In genomic region chr6:33081098-33081824, GRCh38 we compare ENCODE assay signal across 8 cellular contexts. TPM values are rescaled to one million over a fixed set of nuclear protein-coding genes. Genes with fewer than 3 reads are reported as not detected.
DNase-seq lines count a peak whose midpoint lies in the region; ATAC-seq and TF ChIP-seq lines count a peak whose summit lies in the region.

No MANE protein-coding gene starts in this region.

- H3K4me3 ChIP-seq in HEK293 (ENCODE audit: low read depth, low read length) (peak overlapping the region; percentile 62), lower leg skin (ENCODE audit: low read depth, poor library complexity, severe bottlenecking) (peak overlapping the region; percentile 12)

- H3K27ac ChIP-seq in HEK293 (ENCODE audit: extremely low read depth, low read depth, low read length), result no peak overlapping the region; the same call in 1 of the 2 replicates
- peak overlapping the region; percentile 54 for H3K27ac ChIP-seq in caudate nucleus (ENCODE audit: low read depth, low read length)

- peaks cover 0 to 21% of the 10 kb centered on the region in 2 experiments; a peak in 1 of 3 replicates for H3K36me3 ChIP-seq in HEK293 (ENCODE audit: control insufficient read depth in 2 of 2, insufficient read depth in 1 of 2, low read length in 2 of 2)

- peaks cover 51 to 77% of the 10 kb centered on the region in 2 donors for H3K4me1 Mint-ChIP-seq in stimulated activated naive B cell treated with anti-CD40 and anti-IgM and Interleukin-4, amounts not matched to agents 10 μg/mL and 1 μg/mL and 100 μg/mL, for 72 hours

- CTCF ChIA-PET in HEK293 (lab: Yijun Ruan, JAX), result interaction anchor here (0.7 to 5.0 kb wide), 5 partner anchors 9 to 186 kb away, joined by 3 to 37 read pairs (median 7); no protein-coding TSS in a partner anchor

- TF ChIP-seq CTCF in HEK293 (tag by site-specific recombination; IDR thresholded peaks at IDR 0.05) (no peak), lower leg skin (IDR thresholded peaks at IDR 0.05) (no peak)

- no peaks in the 10 kb centered on the region for H3K9me3 ChIP-seq in HEK293 (ENCODE audit: control insufficient read depth, insufficient read depth, low read depth, low read length)

- H3K27me3 Mint-ChIP-seq in stimulated activated naive B cell treated with anti-CD40 and anti-IgM and Interleukin-4, amounts not matched to agents 10 μg/mL and 1 μg/mL and 100 μg/mL, for 72 hours, result no peaks in the 10 kb centered on the region

- H3K4me1 ChIP-seq in HEK293 (ENCODE audit: control insufficient read depth, insufficient read depth, low read length), result peaks cover 5% of the 10 kb centered on the region

- 57 to 79% methylated on average over 15 to 16 of the region's 16 CpGs for WGBS in lower leg skin, 2 donors

- peaks cover 63 to 91% of the 10 kb centered on the region in 2 donors for H3K36me3 Mint-ChIP-seq in stimulated activated naive B cell treated with anti-CD40 and anti-IgM and Interleukin-4, amounts not matched to agents 10 μg/mL and 1 μg/mL and 100 μg/mL, for 72 hours

- peak overlapping the region; percentile 97 for H3K27ac Mint-ChIP-seq in stimulated activated naive B cell treated with anti-CD40 and anti-IgM and Interleukin-4, amounts not matched to agents 10 μg/mL and 1 μg/mL and 100 μg/mL, for 72 hours

- DNase-seq in caudate nucleus (lab: John Stamatoyannopoulos, UW) (peak in 1 of 61 donors; percentile 7), lower leg skin (ENCODE audit: low spot score in 2 of 2) (no peak), hepatic stellate cell (ENCODE audit: low spot score) (no peak), activated T-cell treated with anti-CD3 and anti-CD28 coated beads for 4 hours (no peak)
- DNase-seq in stimulated activated naive B cell treated with anti-CD40 and anti-IgM and Interleukin-4, amounts not matched to agents 10 μg/mL and 1 μg/mL and 100 μg/mL, for 72 hours, result no peak

- peak in 1 of 2 donors; percentile 18 for ATAC-seq in stimulated activated naive B cell treated with anti-CD40 and anti-IgM and Interleukin-4, amounts not matched to agents 10 μg/mL and 1 μg/mL and 100 μg/mL, for 72 hours (replicated peaks)
- no peak for ATAC-seq in GM19397 (IDR thresholded peaks at IDR 0.05; ENCODE audit: unreplicated experiment)
- no peak for ATAC-seq in HG03439 (IDR thresholded peaks at IDR 0.05; ENCODE audit: unreplicated experiment)

- intact Hi-C loops in lower leg skin (cut with DNase I; ENCODE audit: low total_unique reads), result no loop called here

- H3K9me3 Mint-ChIP-seq in stimulated activated naive B cell treated with anti-CD40 and anti-IgM and Interleukin-4, amounts not matched to agents 10 μg/mL and 1 μg/mL and 100 μg/mL, for 72 hours, result no peaks in the 10 kb centered on the region

- H3K4me3 Mint-ChIP-seq in stimulated activated naive B cell treated with anti-CD40 and anti-IgM and Interleukin-4, amounts not matched to agents 10 μg/mL and 1 μg/mL and 100 μg/mL, for 72 hours, result peak overlapping the region; percentile 88 to 89

- POLR2A ChIA-PET in HEK293 (lab: Yijun Ruan, JAX), result interaction anchor here (0.7 to 2.6 kb wide), 5 partner anchors 9 to 191 kb away, joined by 3 to 18 read pairs (median 5); partner anchors contain the start of genes HSD17B8, RPS18 and VPS52

- TF ChIP-seq POLR2A in lower leg skin (IDR thresholded peaks at IDR 0.05), result no peak

TF ChIP-seq in HEK293, 187 proteins besides CTCF, POLR2A, EP300 and RAD21:
- TF ChIP-seq ZNF837 (tag by site-specific recombination; IDR thresholded peaks at IDR 0.05), result 0 out of 2 replicates have a peak, but pooled peaks have one; percentile 9
- TF ChIP-seq YY2 (tag by site-specific recombination; IDR thresholded peaks at IDR 0.05), result no peak
- TF ChIP-seq REST (tag by site-specific recombination; IDR thresholded peaks at IDR 0.05), result peak; percentile 52
- TF ChIP-seq ZNF624 (tag by site-specific recombination; IDR thresholded peaks at IDR 0.05), result no peak
- no peak for TF ChIP-seq OVOL3 (tag by site-specific recombination; IDR thresholded peaks at IDR 0.05)
- TF ChIP-seq, protein P1, sequence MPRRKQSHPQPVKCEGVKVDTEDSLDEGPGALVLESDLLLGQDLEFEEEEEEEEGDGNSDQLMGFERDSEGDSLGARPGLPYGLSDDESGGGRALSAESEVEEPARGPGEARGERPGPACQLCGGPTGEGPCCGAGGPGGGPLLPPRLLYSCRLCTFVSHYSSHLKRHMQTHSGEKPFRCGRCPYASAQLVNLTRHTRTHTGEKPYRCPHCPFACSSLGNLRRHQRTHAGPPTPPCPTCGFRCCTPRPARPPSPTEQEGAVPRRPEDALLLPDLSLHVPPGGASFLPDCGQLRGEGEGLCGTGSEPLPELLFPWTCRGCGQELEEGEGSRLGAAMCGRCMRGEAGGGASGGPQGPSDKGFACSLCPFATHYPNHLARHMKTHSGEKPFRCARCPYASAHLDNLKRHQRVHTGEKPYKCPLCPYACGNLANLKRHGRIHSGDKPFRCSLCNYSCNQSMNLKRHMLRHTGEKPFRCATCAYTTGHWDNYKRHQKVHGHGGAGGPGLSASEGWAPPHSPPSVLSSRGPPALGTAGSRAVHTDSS (tag by site-specific recombination; IDR thresholded peaks at IDR 0.05), result no peak
- no peak for TF ChIP-seq ZNF140 (tag by site-specific recombination; IDR thresholded peaks at IDR 0.05)
- TF ChIP-seq ZNF600 (tag by site-specific recombination; IDR thresholded peaks at IDR 0.05), result peak; percentile 84

RNA-seq across cellular contexts. Expression of gene HLA-DPB1, which starts 5.5 kb away (rescaled TPM):
- 10 to 100 TPM; 48.1 to 84.0 (median 63.3) TPM for total RNA-seq in lower leg skin

RNA-seq across cellular contexts. Expression of gene HLA-DPA1, which starts 7.8 kb away (rescaled TPM):
- total RNA-seq in lower leg skin, result 100 to 1,000 TPM in 2 of 4 donors, 10 to 100 TPM in 2; 57.1 to 127 (median 96.8) TPM
